5 cellular contexts compared by ENCODE assay signal in the genomic region with DNA sequence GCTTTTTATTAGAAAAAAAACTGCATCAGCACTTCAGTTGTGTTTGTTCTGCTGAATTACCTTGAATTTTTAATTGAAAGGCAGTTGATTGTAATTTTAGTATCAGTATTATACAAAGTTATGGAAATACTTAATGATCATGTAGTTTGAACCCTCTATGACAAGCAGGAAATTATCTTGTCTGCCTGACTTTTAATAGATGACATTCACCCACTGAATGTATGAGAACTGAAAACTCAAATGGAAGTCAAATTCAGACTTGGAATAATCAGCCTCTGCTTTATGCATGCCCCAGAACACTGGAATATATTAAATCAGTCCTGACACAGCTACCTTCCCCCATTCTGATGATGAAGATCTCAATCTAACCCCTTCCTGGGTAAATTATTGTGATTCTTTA.
"Had no signal": no experiment of that assay in that cellular context is flagged by ENCODE, and none has a peak within 500 bp of the region (broad histone marks: within the 10 kb centered on the region; RNA-seq: fewer than 3 reads in every experiment).

No MANE protein-coding gene starts in this region.

- H3K4me3 Mint-ChIP-seq: GM23338, H9 had no signal

- DNase-seq: H9, HCEC 1CT, IMR-90 had no signal

- H3K9me3 Mint-ChIP-seq: GM23338, H9 had no signal

- H3K27ac Mint-ChIP-seq: GM23338, H9 had no signal

- H3K4me3 ChIP-seq: GM23338, K562 had no signal
